In the genomic region with DNA sequence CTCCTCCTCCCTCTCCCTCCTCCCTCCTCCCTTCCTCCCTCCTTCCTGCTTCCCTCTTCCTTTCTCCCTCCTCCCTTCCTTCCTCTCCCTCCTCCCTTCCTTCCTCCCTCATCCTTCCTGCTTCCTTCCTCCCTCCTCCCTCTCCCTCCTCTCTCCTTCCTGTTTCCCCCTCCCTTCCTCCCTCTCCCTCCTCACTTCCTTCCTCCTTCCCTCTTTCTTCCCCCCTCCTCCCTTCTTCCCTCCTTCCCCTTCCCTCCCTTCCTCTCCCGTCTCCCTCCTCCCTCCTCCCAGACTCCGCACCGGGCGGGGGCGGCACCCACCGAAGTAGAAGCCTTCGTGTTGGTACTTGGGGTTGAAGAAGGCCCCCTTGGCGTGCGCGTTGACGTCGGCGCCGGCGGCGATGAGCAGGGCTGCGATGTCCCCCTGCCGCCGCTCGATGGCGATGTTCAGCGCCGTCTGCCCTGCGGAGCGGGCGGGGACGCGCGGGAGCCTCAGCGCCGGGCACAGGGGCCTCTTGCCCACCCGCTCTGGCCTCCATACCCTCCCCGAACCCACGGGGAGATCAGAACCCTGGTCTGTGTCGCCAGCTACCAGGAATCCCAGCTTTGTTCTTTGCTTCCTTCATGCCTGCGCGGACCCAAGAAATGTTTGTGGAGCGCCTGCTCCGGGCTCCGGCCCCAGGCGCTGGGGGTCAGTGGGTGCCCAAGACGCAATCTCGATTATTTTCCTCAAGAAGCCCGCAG, we compare ENCODE assay signal across 8 cellular contexts. TPM values are rescaled to one million over a fixed set of nuclear protein-coding genes. Genes with fewer than 3 reads are reported as not detected.
DNase-seq lines count a peak whose midpoint lies in the region; ATAC-seq and TF ChIP-seq lines count a peak whose summit lies in the region.

No MANE protein-coding gene starts in this region.

- in situ Hi-C loops in astrocyte of the cerebellum (cut with HindIII; ENCODE audit: low sequenced_read_pairs) = loop anchor here (10.0 kb wide), 1 partner anchor 99 kb away; a partner anchor contains a TSS

- no peak overlapping the region for H3K27ac ChIP-seq in AG04450 (ENCODE audit: low read depth, low read length)

- H3K4me3 ChIP-seq in AG04450 (ENCODE audit: low read depth, low read length) = peak overlapping the region; percentile 47
- H3K4me3 ChIP-seq in astrocyte of the cerebellum (ENCODE audit: low read depth, low read length) = peak overlapping the region; percentile 43

- POLR2A ChIA-PET in AG04450 (lab: Yijun Ruan, JAX) = no interaction called here

- H3K9me3 ChIP-seq in AG04450 (ENCODE audit: control insufficient read depth, insufficient read depth, low read length) = no peaks in the 10 kb centered on the region; the same call in 1 of the 2 replicates

- H3K27me3 ChIP-seq in AG04450 (ENCODE audit: control insufficient read depth, insufficient read depth, low read length) = peaks cover 3% of the 10 kb centered on the region

- TF ChIP-seq CTCF in AG04450 (IDR thresholded peaks at IDR 0.05; ENCODE audit: low read depth, low read length) (peak; percentile 64), astrocyte of the cerebellum (IDR thresholded peaks at IDR 0.05; ENCODE audit: low read depth, low read length, missing control alignments) (peak; percentile 75)

- ATAC-seq in GM21529 (IDR thresholded peaks at IDR 0.05; ENCODE audit: unreplicated experiment) = no peak

- CTCF ChIA-PET in AG04450 (lab: Charles Lee) = interaction anchor here (0.6 to 1.9 kb wide), 8 partner anchors 13 to 263 kb away, joined by 3 to 13 read pairs (median 5); a partner anchor contains a TSS

- DNase-seq in AG04450 (ENCODE audit: low read depth, low spot score) = no peak
- DNase-seq in HCEC 1CT = peak; percentile 69
- peak in 3 of 5 donors; percentile 22 to 66 (median 37) for DNase-seq in T-helper 1 cell
- peak; percentile 19 for DNase-seq in astrocyte of the cerebellum (ENCODE audit: low read depth)
- DNase-seq in iPS DF 19.7 (ENCODE audit: low read depth, low spot score) = peak; percentile 54
- DNase-seq in retina = peak; percentile 92
- no peak for DNase-seq in GF-D8 (lab: John Stamatoyannopoulos, UW)

RNA-seq across cellular contexts. Expression of a gene that starts 22.2 kb away (rescaled TPM):
- 0.24 and 0.46 TPM in 2 replicates for polyA plus RNA-seq in AG04450 (2011; rRNA removed)
- polyA minus RNA-seq in AG04450 (2011; rRNA and poly(A)+ RNA removed) = 1.3 and 3.0 TPM in 2 replicates

RNA-seq across cellular contexts. Expression of a gene that starts 59.6 kb away (rescaled TPM):
- 0.17 and 0.27 TPM in 2 replicates for polyA plus RNA-seq in AG04450 (2011; rRNA removed)
- not detected in 2 replicates for polyA minus RNA-seq in AG04450 (2011; rRNA and poly(A)+ RNA removed)

Comparison
In these comparisons a context has a peak if more than half of its experiments do, and no peak if none do; other contexts are left out.
1. DNase-seq: peak in HCEC 1CT (single experiment), T-helper 1 cell (3 of 5), astrocyte of the cerebellum (single experiment), iPS DF 19.7 (single experiment) and retina (single experiment); none in AG04450 (single experiment) and GF-D8 (single experiment).